8 cellular contexts compared by ENCODE assay signal in genomic region chr19:58401825-58402433, GRCh38. TPM values are rescaled to one million over a fixed set of nuclear protein-coding genes. Genes with fewer than 3 reads are reported as not detected.
A peak's percentile ranks its signal among the peaks of the same experiment; 100 is the strongest.
DNase-seq lines count a peak whose midpoint lies in the region; ATAC-seq, FAIRE-seq and TF ChIP-seq lines count a peak whose summit lies in the region.

No MANE protein-coding gene starts in this region.

- H2AFZ ChIP-seq in PC-9: peak overlapping the region; percentile 80; the same call in 1 of the 2 replicates

- peak overlapping the region; percentile 83 for H3K4me2 ChIP-seq in PC-9

- peaks cover 3% of the 10 kb centered on the region; the same call in 1 of the 2 replicates for H3F3A ChIP-seq in PC-9 (ENCODE audit: insufficient read depth, low read depth)

- H3K27ac ChIP-seq in PC-9 (no peak overlapping the region), esophagus (ENCODE audit: low read depth in 2 of 2, low read length in 1 of 2) (peak overlapping the region in 1 of 2 donors; percentile 71), pancreas (peak overlapping the region in 3 of 4 donors; percentile 55 to 66 (median 62))

- DNase-seq in PC-9 (no peak), pancreas (peak in 2 of 6 donors; percentile 28 to 55), epidermal melanocyte (ENCODE audit: insufficient read length, low spot score) (no peak), NCI-H446 treated with DMSO at 0.1 percent for 48 hours (lab: John Stamatoyannopoulos, UW) (no peak)

- peak overlapping the region; percentile 65 for H3K4me3 ChIP-seq in GM08714 (ENCODE audit: low read length)
- peak overlapping the region; percentile 72 for H3K4me3 ChIP-seq in PC-9
- H3K4me3 ChIP-seq in esophagus (ENCODE audit: low read depth in 1 of 2, low read length in 2 of 2): peak overlapping the region; percentile 51 to 61
- peak overlapping the region in 3 of 4 donors; percentile 31 to 50 (median 48) for H3K4me3 ChIP-seq in pancreas

- no peak for FAIRE-seq in pancreas (lab: Jason Lieb, UNC)

- H3K79me2 ChIP-seq in PC-9 (ENCODE audit: low read depth): peaks cover 12% of the 10 kb centered on the region; the same call in 1 of the 2 replicates

- intact Hi-C loops in PC-9 (cut with micrococcal nuclease; ENCODE audit: unreplicated experiment): loop anchor here (1.0 to 2.0 kb wide), 2 partner anchors 21 to 117 kb away; partner anchors contain the start of genes ZBTB45 and ZNF837
- intact Hi-C loops in pancreas (cut with DNase I): no loop called here

- H3K27me3 ChIP-seq in PC-9 (ENCODE audit: insufficient read depth, low read depth) (no peaks in the 10 kb centered on the region), esophagus (ENCODE audit: control insufficient read depth in 1 of 2, insufficient read depth in 2 of 2, low read length in 2 of 2) (no peaks in the 10 kb centered on the region), pancreas (no peaks in the 10 kb centered on the region)

- peaks cover 6% of the 10 kb centered on the region for H3K4me1 ChIP-seq in PC-9 (replicated peaks; ENCODE audit: insufficient read depth)
- H3K4me1 ChIP-seq in esophagus (ENCODE audit: control insufficient read depth in 2 of 2, insufficient read depth in 2 of 2, low read length in 1 of 2): peaks cover 6 to 22% of the 10 kb centered on the region in 2 donors
- H3K4me1 ChIP-seq in pancreas: peaks cover 0 to 8% (median 8%) of the 10 kb centered on the region in 3 donors

- H3K36me3 ChIP-seq in PC-9 (ENCODE audit: low read depth): no peaks in the 10 kb centered on the region
- no peaks in the 10 kb centered on the region for H3K36me3 ChIP-seq in esophagus (ENCODE audit: control insufficient read depth in 2 of 2, insufficient read depth in 2 of 2, low read length in 1 of 2)
- no peaks in the 10 kb centered on the region for H3K36me3 ChIP-seq in pancreas

- no peaks in the 10 kb centered on the region for H3K9me3 ChIP-seq in PC-9 (ENCODE audit: insufficient read depth, low read depth)
- H3K9me3 ChIP-seq in esophagus (ENCODE audit: control insufficient read depth in 2 of 2, insufficient read depth in 1 of 2, low read depth in 1 of 2, low read length in 1 of 2): no peaks in the 10 kb centered on the region
- no peaks in the 10 kb centered on the region for H3K9me3 ChIP-seq in pancreas

- TF ChIP-seq CTCF in PC-9 (conservative IDR thresholded peaks at IDR 0.05) (no peak), pancreas (IDR thresholded peaks at IDR 0.05) (no peak)

- no peaks in the 10 kb centered on the region for H3K9me2 ChIP-seq in PC-9 (ENCODE audit: insufficient read depth)

- POLR2A ChIA-PET in PC-9 (lab: Charles Lee; ENCODE audit: unreplicated experiment): interaction anchor here (0.6 kb wide), 1 partner anchor 53 kb away, joined by 12 read pairs; no protein-coding TSS in a partner anchor

- WGBS in esophagus, 2 donors: 20 to 36% methylated on average over 23 to 24 of the region's 24 CpGs
- WGBS in pancreas, 2 donors: 17 to 31% methylated on average over 24 of the region's 24 CpGs

- CTCF ChIA-PET in PC-9 (lab: Charles Lee): no interaction called here

- no peaks in the 10 kb centered on the region for H4K20me1 ChIP-seq in PC-9 (ENCODE audit: insufficient read depth)

- ATAC-seq in pancreas (no peak), GM18907 (IDR thresholded peaks at IDR 0.05; ENCODE audit: unreplicated experiment) (no peak), HG03135 (IDR thresholded peaks at IDR 0.05; ENCODE audit: unreplicated experiment) (no peak)

- no TSS peak for BruUV-seq in PC-9 (replicated peaks; lab: Mats Ljungman, UMichigan)

RNA-seq across cellular contexts. Expression of gene RNF225, which starts 6.5 kb away (rescaled TPM):
- total RNA-seq in PC-9 (2021) (0.61 and 0.68 TPM in 2 replicates), pancreas (not detected)
- polyA plus RNA-seq in esophagus (1 to 10 TPM; 1.6 to 4.6 TPM), pancreas (not detected)

RNA-seq across cellular contexts. Expression of gene ZNF584, which starts 6.5 kb away (rescaled TPM):
- total RNA-seq in PC-9 (2021) (13.5 and 18.8 TPM in 2 replicates), pancreas (1 to 10 TPM; 4.3 to 8.5 (median 5.1) TPM)
- polyA plus RNA-seq in esophagus (1 to 10 TPM; 3.9 to 8.9 TPM), pancreas (1 to 10 TPM; 4.1 to 6.5 TPM)

RNA-seq across cellular contexts. Expression of gene RPS5, which starts 14.9 kb away (rescaled TPM):
- 941 and 961 TPM in 2 replicates for total RNA-seq in PC-9 (2021)
- 1,000 to 10,000 TPM in 1 of 2 donors, 100 to 1,000 TPM in 1; 725 to 1,912 TPM for polyA plus RNA-seq in esophagus
- total RNA-seq in pancreas: 1,000 to 10,000 TPM in 2 of 6 donors, 100 to 1,000 TPM in 4; 637 to 1,373 (median 887) TPM
- 100 to 1,000 TPM; 699 to 891 TPM for polyA plus RNA-seq in pancreas

RNA-seq across cellular contexts. Expression of gene ZNF837, which starts 21.1 kb away (rescaled TPM):
- total RNA-seq in PC-9 (2021): 3.3 and 4.1 TPM in 2 replicates
- polyA plus RNA-seq in esophagus: 1 to 10 TPM; 2.5 to 2.8 TPM
- total RNA-seq in pancreas: 1 to 10 TPM; 1.1 to 1.9 (median 1.7) TPM
- polyA plus RNA-seq in pancreas: 1 to 10 TPM; 3.1 to 3.8 TPM

RNA-seq across cellular contexts. Expression of gene ZNF132, which starts 38.0 kb away (rescaled TPM):
- total RNA-seq in PC-9 (2021): 1.5 and 2.1 TPM in 2 replicates
- under 1 TPM; 0.83 to 0.89 TPM for polyA plus RNA-seq in esophagus
- total RNA-seq in pancreas: 1 to 10 TPM; 1.4 to 6.1 (median 2.1) TPM
- 1 to 10 TPM; 1.1 to 2.0 TPM for polyA plus RNA-seq in pancreas
